ENCODE assay signal across 8 cellular contexts in genomic region chr19:47609885-47610545, GRCh38.
DNase-seq lines count a peak whose midpoint lies in the region; TF ChIP-seq lines count a peak whose summit lies in the region.

No MANE protein-coding gene starts in this region.

- in situ Hi-C loops in KBM-7 (cut with MboI; ENCODE audit: low pct_unique_long_range_greater_than_20kb, low sequenced_read_pairs), result no loop called here

- peak; percentile 47 for DNase-seq in CD1c-positive myeloid dendritic cell (ENCODE audit: extremely low spot score)
- DNase-seq in KBM-7, result peak; percentile 47
- DNase-seq in cerebellar cortex (ENCODE audit: low spot score), result peak; percentile 49
- peak; percentile 63 for DNase-seq in kidney tubule cell (ENCODE audit: low spot score)
- peak; percentile 50 to 57 for DNase-seq in stimulated activated CD4-positive, alpha-beta T cell treated with anti-CD3 and anti-CD28 coated beads, Interleukin-2, amount 100 ng/mL, for 24 hours
- no peak for DNase-seq in NCI-H1092 treated with DMSO at 0.1 percent for 48 hours (lab: John Stamatoyannopoulos, UW)
- DNase-seq in GOT3 (lab: John Stamatoyannopoulos, UW), result no peak

- H3K4me3 ChIP-seq in WI38 (ENCODE audit: low read depth, low read length), result peak overlapping the region; percentile 90

- TF ChIP-seq CTCF in WI38 (IDR thresholded peaks at IDR 0.05; ENCODE audit: low read depth, low read length), result no peak

Comparison
In these comparisons a context has a peak if more than half of its experiments do, and no peak if none do; other contexts are left out.
1. DNase-seq: peak in CD1c-positive myeloid dendritic cell (single experiment), KBM-7 (single experiment), cerebellar cortex (single experiment), kidney tubule cell (single experiment) and stimulated activated CD4-positive, alpha-beta T cell treated with anti-CD3 and anti-CD28 coated beads, Interleukin-2, amount 100 ng/mL, for 24 hours (2 of 2); none in NCI-H1092 treated with DMSO at 0.1 percent for 48 hours (single experiment) and GOT3 (single experiment).